Comparison of ENCODE assay signal across 11 cellular contexts in the genomic region with DNA sequence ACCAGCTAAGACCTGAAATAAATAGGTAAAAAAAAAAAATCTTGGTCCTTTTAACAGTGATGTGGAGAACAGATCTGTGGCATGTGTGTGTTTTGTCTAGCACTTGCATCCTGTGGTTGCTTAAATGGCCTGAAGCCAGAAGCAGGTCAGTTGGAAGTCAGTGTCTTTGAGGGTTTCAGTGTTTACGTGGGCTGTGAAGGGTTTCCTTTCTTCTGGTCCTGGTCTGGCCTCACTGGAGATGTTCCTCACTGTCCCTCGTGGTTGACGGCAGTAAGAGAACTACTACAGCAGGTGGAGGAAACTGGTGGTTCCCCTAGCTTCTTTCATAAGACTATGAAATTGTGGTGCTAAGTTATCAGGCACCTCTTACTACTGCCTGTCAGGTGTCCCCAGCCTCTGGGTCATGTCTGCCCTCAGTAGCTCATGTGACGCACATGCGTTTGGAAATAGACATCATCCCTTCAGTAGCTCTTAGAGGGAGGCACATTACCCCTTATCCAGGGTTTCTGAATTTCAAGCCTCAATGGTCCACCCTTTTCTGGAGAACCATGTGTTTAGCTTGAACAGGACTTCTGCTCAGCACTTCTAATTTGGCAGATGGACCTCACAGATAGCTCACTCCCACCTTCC. TPM values are rescaled to one million over a fixed set of nuclear protein-coding genes. Genes with fewer than 3 reads are reported as not detected.
DNase-seq lines count a peak whose midpoint lies in the region; ATAC-seq and TF ChIP-seq lines count a peak whose summit lies in the region.
"Had no signal": no experiment of that assay in that cellular context is flagged by ENCODE, and none has a peak within 500 bp of the region (broad histone marks: within the 10 kb centered on the region; RNA-seq: fewer than 3 reads in every experiment).

No MANE protein-coding gene starts in this region.

- H3K4me3 ChIP-seq in upper lobe of right lung: no peak overlapping the region
- H3K4me3 ChIP-seq: colonic mucosa had no signal

- H3K27ac ChIP-seq in upper lobe of right lung: no peak overlapping the region
- H3K27ac ChIP-seq: colonic mucosa had no signal

- no peaks in the 10 kb centered on the region for H3K4me1 ChIP-seq in upper lobe of right lung
- H3K4me1 ChIP-seq: colonic mucosa had no signal

- no peak for DNase-seq in naive B cell
- DNase-seq in activated T-cell treated with anti-CD3 and anti-CD28 coated beads, Interleukin-2, amount 50 U/mL, for 72 hours: no peak
- no peak for DNase-seq in SHP77 treated with DMSO at 0.1 percent for 48 hours (lab: John Stamatoyannopoulos, UW)
- no peak for DNase-seq in left ventricle myocardium superior
- no peak for DNase-seq in upper lobe of right lung
- DNase-seq: colonic mucosa had no signal

- peaks cover 0 to 13% of the 10 kb centered on the region in 2 donors for H3K36me3 Mint-ChIP-seq in naive B cell
- H3K36me3 Mint-ChIP-seq in activated T-cell treated with anti-CD3 and anti-CD28 coated beads, Interleukin-2, amount 50 U/mL, for 72 hours (ENCODE audit: insufficient read depth in 2 of 2): peaks cover 0 to 2% of the 10 kb centered on the region in 2 donors

- no peaks in the 10 kb centered on the region for H3K27me3 Mint-ChIP-seq in naive B cell
- H3K27me3 Mint-ChIP-seq in activated T-cell treated with anti-CD3 and anti-CD28 coated beads, Interleukin-2, amount 50 U/mL, for 72 hours (ENCODE audit: low read depth): no peaks in the 10 kb centered on the region
- H3K27me3 Mint-ChIP-seq: stimulated activated naive CD8-positive, alpha-beta T cell treated with anti-CD3 and anti-CD28 coated beads, Interleukin-15, Interleukin-2, amounts not matched to agents 100 ng/mL and 50 ng/mL, for 24 hours had no signal

- intact Hi-C loops in left ventricle myocardium superior (cut with micrococcal nuclease) (no loop called here), upper lobe of right lung (cut with DNase I) (no loop called here)

- H3K4me1 Mint-ChIP-seq in naive B cell: peaks cover 10 to 27% (median 11%) of the 10 kb centered on the region in 3 donors
- peaks cover 4% of the 10 kb centered on the region for H3K4me1 Mint-ChIP-seq in activated T-cell treated with anti-CD3 and anti-CD28 coated beads, Interleukin-2, amount 50 U/mL, for 72 hours (ENCODE audit: low read depth)

- H3K9me3 Mint-ChIP-seq in naive B cell: peaks cover 0 to 6% (median 2%) of the 10 kb centered on the region in 7 donors
- H3K9me3 Mint-ChIP-seq in activated T-cell treated with anti-CD3 and anti-CD28 coated beads, Interleukin-2, amount 50 U/mL, for 72 hours: peaks cover 8 to 9% of the 10 kb centered on the region in 2 donors
- H3K9me3 Mint-ChIP-seq: stimulated activated naive CD8-positive, alpha-beta T cell treated with anti-CD3 and anti-CD28 coated beads, Interleukin-15, Interleukin-2, amounts not matched to agents 100 ng/mL and 50 ng/mL, for 24 hours had no signal

- no peak for TF ChIP-seq CTCF in upper lobe of right lung (IDR thresholded peaks at IDR 0.05)

- H3K36me3 ChIP-seq in upper lobe of right lung: no peaks in the 10 kb centered on the region
- H3K36me3 ChIP-seq: colonic mucosa had no signal

- peak overlapping the region in 3 of 6 donors; percentile 8 to 47 (median 31) for H3K27ac Mint-ChIP-seq in naive B cell
- no peak overlapping the region for H3K27ac Mint-ChIP-seq in activated T-cell treated with anti-CD3 and anti-CD28 coated beads, Interleukin-2, amount 50 U/mL, for 72 hours
- H3K27ac Mint-ChIP-seq: stimulated activated naive CD8-positive, alpha-beta T cell treated with anti-CD3 and anti-CD28 coated beads, Interleukin-15, Interleukin-2, amounts not matched to agents 100 ng/mL and 50 ng/mL, for 24 hours had no signal

- ATAC-seq in GM18861 (IDR thresholded peaks at IDR 0.05; ENCODE audit: unreplicated experiment): peak; percentile 98
- peak; percentile 99 for ATAC-seq in GM21723 (IDR thresholded peaks at IDR 0.05; ENCODE audit: unreplicated experiment)
- peak; percentile 97 for ATAC-seq in HG03442 (IDR thresholded peaks at IDR 0.05; ENCODE audit: unreplicated experiment)
- ATAC-seq in naive B cell (ENCODE audit: low read depth in 2 of 2): peak; percentile 63 to 89
- no peak for ATAC-seq in activated T-cell treated with anti-CD3 and anti-CD28 coated beads, Interleukin-2, amount 50 U/mL, for 72 hours (replicated peaks in 1 of 2)
- no peak for ATAC-seq in left ventricle myocardium superior
- ATAC-seq in upper lobe of right lung: no peak
- ATAC-seq: Panc1 had no signal

- H3K9me3 ChIP-seq in upper lobe of right lung: no peaks in the 10 kb centered on the region
- H3K9me3 ChIP-seq: colonic mucosa had no signal

- H3K27me3 ChIP-seq in upper lobe of right lung: no peaks in the 10 kb centered on the region
- H3K27me3 ChIP-seq: colonic mucosa had no signal

- no peak overlapping the region for H3K4me3 Mint-ChIP-seq in naive B cell
- no peak overlapping the region for H3K4me3 Mint-ChIP-seq in activated T-cell treated with anti-CD3 and anti-CD28 coated beads, Interleukin-2, amount 50 U/mL, for 72 hours
- H3K4me3 Mint-ChIP-seq: stimulated activated naive CD8-positive, alpha-beta T cell treated with anti-CD3 and anti-CD28 coated beads, Interleukin-15, Interleukin-2, amounts not matched to agents 100 ng/mL and 50 ng/mL, for 24 hours had no signal

RNA-seq across cellular contexts. Expression of gene SCP2D1, which starts 59.4 kb away (rescaled TPM):
- not detected for polyA plus RNA-seq in naive B cell (ENCODE audit: low read depth in 6 of 6)
- total RNA-seq in activated T-cell treated with anti-CD3 and anti-CD28 coated beads, Interleukin-2, amount 50 U/mL, for 72 hours: not detected
- total RNA-seq in left ventricle myocardium superior (not detected), upper lobe of right lung (not detected)
- total RNA-seq: colonic mucosa had no signal

Comparison
In these comparisons a context has a peak if more than half of its experiments do, and no peak if none do; other contexts are left out.
1. ATAC-seq: peak in GM18861 (single experiment), GM21723 (single experiment), HG03442 (single experiment) and naive B cell (2 of 2); none in activated T-cell treated with anti-CD3 and anti-CD28 coated beads, Interleukin-2, amount 50 U/mL, for 72 hours (0 of 2), left ventricle myocardium superior (single experiment) and upper lobe of right lung (single experiment).